ENCODE assay signal across 23 cellular contexts in the genomic region with DNA sequence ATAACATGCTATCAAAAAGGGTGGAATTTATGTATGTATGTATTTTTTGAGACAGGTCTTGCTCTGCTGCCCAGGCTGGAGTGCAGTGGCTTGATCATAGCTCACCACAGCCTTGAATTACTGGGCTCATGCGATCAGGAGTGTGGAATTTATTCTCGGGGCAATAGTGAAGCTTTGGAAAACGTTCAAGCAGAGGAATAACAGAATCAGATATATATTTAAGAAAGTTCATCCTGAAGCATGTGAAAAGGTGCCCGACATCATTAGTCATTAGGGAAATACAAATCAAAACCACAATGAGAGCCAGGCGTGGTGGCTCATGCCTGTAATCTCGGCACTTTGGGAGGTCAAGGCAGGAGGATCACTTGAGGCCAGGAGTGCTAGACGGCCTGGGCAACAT. TPM values are rescaled to one million over a fixed set of nuclear protein-coding genes. Genes with fewer than 3 reads are reported as not detected.
DNase-seq lines count a peak whose midpoint lies in the region; ATAC-seq and TF ChIP-seq lines count a peak whose summit lies in the region.
"Had no signal": no experiment of that assay in that cellular context is flagged by ENCODE, and none has a peak within 500 bp of the region (broad histone marks: within the 10 kb centered on the region; RNA-seq: fewer than 3 reads in every experiment).

No MANE protein-coding gene starts in this region.

- DNase-seq in stimulated activated naive CD8-positive, alpha-beta T cell treated with anti-CD3 and anti-CD28 coated beads, Interleukin-15, Interleukin-2, amounts not matched to agents 100 U/mL and 50 U/mL, for 24 hours: no peak
- DNase-seq in activated naive CD8-positive, alpha-beta T cell treated with anti-CD3 and anti-CD28 coated beads, Interleukin-2, amount 50 U/mL, for 24 hours: no peak
- no peak for DNase-seq in foreskin keratinocyte
- no peak for DNase-seq in lower lobe of right lung
- no peak for DNase-seq in NCI-H2227 treated with DMSO at 0.1 percent for 48 hours (lab: John Stamatoyannopoulos, UW)
- DNase-seq in NCI-H187 treated with DMSO at 0.1 percent for 48 hours (lab: John Stamatoyannopoulos, UW): no peak
- no peak for DNase-seq in NCI-H2196 treated with DMSO at 0.1 percent for 48 hours (lab: John Stamatoyannopoulos, UW; ENCODE audit: unreplicated experiment)
- DNase-seq: activated CD4-positive, alpha-beta T cell treated with anti-CD3 and anti-CD28 coated beads for 4 hours; activated gamma-delta T cell; CD4-positive, CD25-positive, alpha-beta regulatory T cell; DMS53; MV-4-11; NCI-H2029; NCI-H446 treated with DMSO at 0.1 percent for 48 hours; NK-92 treated with Interleukin-12 subunit alpha and Interleukin-12 subunit beta, amount 100 ng/mL, for 24 hours; posterior cingulate gyrus; uterus had no signal

- H3K9me3 ChIP-seq in lower lobe of right lung: no peaks in the 10 kb centered on the region
- H3K9me3 ChIP-seq: uterus had no signal

- TF ChIP-seq CTCF in foreskin keratinocyte (conservative IDR thresholded peaks at IDR 0.05): no peak
- no peak for TF ChIP-seq CTCF in lower lobe of right lung (IDR thresholded peaks at IDR 0.05)

- H3K4me1 ChIP-seq in foreskin keratinocyte (peaks cover 13% of the 10 kb centered on the region), lower lobe of right lung (peaks cover 6% of the 10 kb centered on the region)
- H3K4me1 ChIP-seq: uterus had no signal

- H3K4me3 ChIP-seq in lower lobe of right lung: no peak overlapping the region
- H3K4me3 ChIP-seq: K562, uterus had no signal

- peak overlapping the region; percentile 32 for H3K27ac Mint-ChIP-seq in stimulated activated naive CD8-positive, alpha-beta T cell treated with anti-CD3 and anti-CD28 coated beads, Interleukin-15, Interleukin-2, amounts not matched to agents 100 ng/mL and 50 ng/mL, for 24 hours
- H3K27ac Mint-ChIP-seq in activated naive CD8-positive, alpha-beta T cell treated with anti-CD3 and anti-CD28 coated beads, Interleukin-2, amount 50 U/mL, for 24 hours: peak overlapping the region; percentile 17
- H3K27ac Mint-ChIP-seq: dendritic cell treated with granulocyte-macrophage colony-stimulating factor and Interleukin-4, amounts not matched to agents 40 ng/mL and 50 ng/mL, for 4 days; mesothelial cell of epicardium; nephron had no signal

- peaks cover 61% of the 10 kb centered on the region for H3K36me3 Mint-ChIP-seq in stimulated activated naive CD8-positive, alpha-beta T cell treated with anti-CD3 and anti-CD28 coated beads, Interleukin-15, Interleukin-2, amounts not matched to agents 100 ng/mL and 50 ng/mL, for 24 hours (ENCODE audit: low read depth)
- peaks cover 35% of the 10 kb centered on the region for H3K36me3 Mint-ChIP-seq in activated naive CD8-positive, alpha-beta T cell treated with anti-CD3 and anti-CD28 coated beads, Interleukin-2, amount 50 U/mL, for 24 hours (ENCODE audit: low read depth)

- ATAC-seq in stimulated activated naive CD8-positive, alpha-beta T cell treated with anti-CD3 and anti-CD28 coated beads, Interleukin-15, Interleukin-2, amounts not matched to agents 100 U/mL and 50 U/mL, for 24 hours: no peak
- no peak for ATAC-seq in activated naive CD8-positive, alpha-beta T cell treated with anti-CD3 and anti-CD28 coated beads, Interleukin-2, amount 50 U/mL, for 24 hours
- ATAC-seq in foreskin keratinocyte (peak; percentile 34), lower lobe of right lung (no peak)
- ATAC-seq: K562 had no signal

- H3K4me1 Mint-ChIP-seq in stimulated activated naive CD8-positive, alpha-beta T cell treated with anti-CD3 and anti-CD28 coated beads, Interleukin-15, Interleukin-2, amounts not matched to agents 100 ng/mL and 50 ng/mL, for 24 hours (ENCODE audit: low read depth): peaks cover 43% of the 10 kb centered on the region
- H3K4me1 Mint-ChIP-seq in activated naive CD8-positive, alpha-beta T cell treated with anti-CD3 and anti-CD28 coated beads, Interleukin-2, amount 50 U/mL, for 24 hours: peaks cover 40% of the 10 kb centered on the region
- H3K4me1 Mint-ChIP-seq: mesothelial cell of epicardium, nephron had no signal

- H3K4me3 Mint-ChIP-seq in stimulated activated naive CD8-positive, alpha-beta T cell treated with anti-CD3 and anti-CD28 coated beads, Interleukin-15, Interleukin-2, amounts not matched to agents 100 ng/mL and 50 ng/mL, for 24 hours: no peak overlapping the region
- H3K4me3 Mint-ChIP-seq in activated naive CD8-positive, alpha-beta T cell treated with anti-CD3 and anti-CD28 coated beads, Interleukin-2, amount 50 U/mL, for 24 hours: no peak overlapping the region
- H3K4me3 Mint-ChIP-seq: CD4-positive, CD25-positive, alpha-beta regulatory T cell; dendritic cell treated with granulocyte-macrophage colony-stimulating factor and Interleukin-4, amounts not matched to agents 40 ng/mL and 50 ng/mL, for 4 days; mesothelial cell of epicardium; nephron had no signal

- intact Hi-C loops in lower lobe of right lung (cut with DNase I): no loop called here

- no peaks in the 10 kb centered on the region for H3K27me3 Mint-ChIP-seq in stimulated activated naive CD8-positive, alpha-beta T cell treated with anti-CD3 and anti-CD28 coated beads, Interleukin-15, Interleukin-2, amounts not matched to agents 100 ng/mL and 50 ng/mL, for 24 hours
- H3K27me3 Mint-ChIP-seq in activated naive CD8-positive, alpha-beta T cell treated with anti-CD3 and anti-CD28 coated beads, Interleukin-2, amount 50 U/mL, for 24 hours: no peaks in the 10 kb centered on the region
- H3K27me3 Mint-ChIP-seq: CD4-positive, CD25-positive, alpha-beta regulatory T cell; dendritic cell treated with granulocyte-macrophage colony-stimulating factor and Interleukin-4, amounts not matched to agents 40 ng/mL and 50 ng/mL, for 4 days had no signal

- no peaks in the 10 kb centered on the region for H3K9me3 Mint-ChIP-seq in stimulated activated naive CD8-positive, alpha-beta T cell treated with anti-CD3 and anti-CD28 coated beads, Interleukin-15, Interleukin-2, amounts not matched to agents 100 ng/mL and 50 ng/mL, for 24 hours
- no peaks in the 10 kb centered on the region for H3K9me3 Mint-ChIP-seq in activated naive CD8-positive, alpha-beta T cell treated with anti-CD3 and anti-CD28 coated beads, Interleukin-2, amount 50 U/mL, for 24 hours
- H3K9me3 Mint-ChIP-seq: CD4-positive, CD25-positive, alpha-beta regulatory T cell; dendritic cell treated with granulocyte-macrophage colony-stimulating factor and Interleukin-4, amounts not matched to agents 40 ng/mL and 50 ng/mL, for 4 days; mesothelial cell of epicardium; nephron had no signal

- H3K27me3 ChIP-seq in foreskin keratinocyte (no peaks in the 10 kb centered on the region), lower lobe of right lung (ENCODE audit: low read depth) (no peaks in the 10 kb centered on the region)
- H3K27me3 ChIP-seq: uterus had no signal

- H3K36me3 ChIP-seq in lower lobe of right lung: peaks cover 76% of the 10 kb centered on the region
- H3K36me3 ChIP-seq: uterus had no signal

- H3K27ac ChIP-seq in foreskin keratinocyte (peak overlapping the region; percentile 37), lower lobe of right lung (no peak overlapping the region)
- H3K27ac ChIP-seq: RWPE1, uterus had no signal

RNA-seq across cellular contexts. Expression of gene ITGAE, which starts 7.7 kb away (rescaled TPM):
- total RNA-seq in foreskin keratinocyte (30.9 and 38.5 TPM in 2 replicates), lower lobe of right lung (35.4 TPM)
- 52.8 and 66.2 TPM in 2 replicates for polyA plus RNA-seq in foreskin keratinocyte

RNA-seq across cellular contexts. Expression of gene NCBP3, which starts 37.3 kb away (rescaled TPM):
- total RNA-seq in foreskin keratinocyte (23.6 and 25.3 TPM in 2 replicates), lower lobe of right lung (40.3 TPM)
- 11.2 and 12.8 TPM in 2 replicates for polyA plus RNA-seq in foreskin keratinocyte
